In the genomic region with DNA sequence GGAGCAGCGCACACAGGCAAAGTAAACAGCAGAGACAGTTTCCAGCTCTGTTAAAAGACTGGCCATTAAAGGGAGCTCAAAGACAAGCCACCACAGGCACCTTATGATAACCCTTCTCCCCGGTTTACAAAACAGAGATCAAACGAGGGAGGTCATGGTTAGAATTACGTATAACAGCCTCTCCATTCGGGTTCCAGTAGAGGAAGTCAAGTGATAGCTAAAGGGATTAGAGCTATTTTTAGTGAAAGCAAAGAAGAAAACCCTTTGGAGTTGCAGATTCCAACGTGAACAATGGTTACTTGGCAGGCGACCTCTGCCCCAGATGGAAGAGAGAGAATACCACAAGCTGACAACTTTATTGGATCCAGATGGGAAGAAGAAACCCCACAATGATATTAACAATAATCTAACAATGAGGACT, we compare ENCODE assay signal across 17 cellular contexts. TPM values are rescaled to one million over a fixed set of nuclear protein-coding genes. Genes with fewer than 3 reads are reported as not detected.
DNase-seq lines count a peak whose midpoint lies in the region; ATAC-seq, FAIRE-seq and TF ChIP-seq lines count a peak whose summit lies in the region.
"Had no signal": no experiment of that assay in that cellular context is flagged by ENCODE, and none has a peak within 500 bp of the region (broad histone marks: within the 10 kb centered on the region; RNA-seq: fewer than 3 reads in every experiment).

No MANE protein-coding gene starts in this region.

- peaks cover 18% of the 10 kb centered on the region for H3K4me1 ChIP-seq in HUES64 (ENCODE audit: insufficient read depth, low read length)
- peaks cover 2 to 13% (median 8%) of the 10 kb centered on the region in 4 experiments for H3K4me1 ChIP-seq in H1 (replicated peaks in 1 of 4; ENCODE audit: control insufficient read depth in 3 of 4, insufficient read depth in 4 of 4, low read length in 3 of 4)
- peaks cover 11 to 18% of the 10 kb centered on the region in 2 donors for H3K4me1 ChIP-seq in neuronal stem cell (ENCODE audit: control insufficient read depth in 2 of 2, insufficient read depth in 1 of 2, low read depth in 1 of 2, low read length in 2 of 2)
- H3K4me1 ChIP-seq in left lung: no peaks in the 10 kb centered on the region
- H3K4me1 ChIP-seq: breast epithelium, prostate gland had no signal

- H2BK120ac ChIP-seq in H1 (replicated peaks; ENCODE audit: low read depth, low read length): no peak overlapping the region
- no peak overlapping the region for H2BK120ac ChIP-seq in neuronal stem cell (ENCODE audit: low read depth, low read length)

- no peak for TF ChIP-seq CTCF in H1 (IDR thresholded peaks at IDR 0.05; ENCODE audit: control extremely low read depth in 1 of 3, insufficient read depth in 1 of 3, low read depth in 1 of 3, low read length in 3 of 3)
- no peak for TF ChIP-seq CTCF in left lung (IDR thresholded peaks at IDR 0.05)

- H3K36me3 ChIP-seq in HUES64 (ENCODE audit: insufficient read depth, low read length): no peaks in the 10 kb centered on the region
- no peaks in the 10 kb centered on the region for H3K36me3 ChIP-seq in H1 (ENCODE audit: control insufficient read depth in 2 of 4, insufficient read depth in 4 of 4, low read length in 3 of 4)
- H3K36me3 ChIP-seq in neuronal stem cell (replicated peaks in 1 of 2; ENCODE audit: control insufficient read depth in 2 of 2, insufficient read depth in 2 of 2, low read length in 2 of 2): no peaks in the 10 kb centered on the region
- H3K36me3 ChIP-seq in left lung: no peaks in the 10 kb centered on the region
- H3K36me3 ChIP-seq: breast epithelium, esophagus squamous epithelium, prostate gland had no signal

- H3K4me2 ChIP-seq in H1 (ENCODE audit: insufficient read depth in 1 of 2, low read depth in 2 of 2, low read length in 2 of 2): peak overlapping the region; percentile 21 to 50
- H3K4me2 ChIP-seq in neuronal stem cell (ENCODE audit: insufficient read depth, low read length, poor library complexity, severe bottlenecking): peak overlapping the region; percentile 34

- no peaks in the 10 kb centered on the region for H3K23me2 ChIP-seq in H1 (ENCODE audit: low read depth, low read length)

- H3K27ac Mint-ChIP-seq in activated CD4-positive, alpha-beta T cell treated with anti-CD3 and anti-CD28 coated beads for 36 hours: no peak overlapping the region

- H3K9me3 ChIP-seq in HUES64 (ENCODE audit: insufficient read depth, low read depth, low read length) (no peaks in the 10 kb centered on the region), H1 (ENCODE audit: insufficient read depth in 2 of 2, low read depth in 1 of 2, low read length in 1 of 2) (no peaks in the 10 kb centered on the region), neuronal stem cell (replicated peaks in 1 of 2; ENCODE audit: control insufficient read depth in 2 of 2, insufficient read depth in 1 of 2, low read depth in 1 of 2, low read length in 2 of 2) (no peaks in the 10 kb centered on the region), left lung (no peaks in the 10 kb centered on the region)
- H3K9me3 ChIP-seq: breast epithelium, esophagus squamous epithelium, prostate gland had no signal

- no peak overlapping the region for H3K56ac ChIP-seq in H1 (replicated peaks; ENCODE audit: insufficient read length, low read depth, low read length)

- H3K27ac ChIP-seq in HUES64 (ENCODE audit: low read depth, low read length) (peak overlapping the region; percentile 32; the same call in 1 of the 2 replicates), H1 (ENCODE audit: low read depth, low read length) (no peak overlapping the region), neuronal stem cell (replicated peaks; ENCODE audit: low read length) (no peak overlapping the region), left lung (no peak overlapping the region)
- H3K27ac ChIP-seq: breast epithelium, esophagus squamous epithelium, prostate gland had no signal

- H2BK15ac ChIP-seq in H1 (ENCODE audit: low read length) (no peak overlapping the region), neuronal stem cell (ENCODE audit: low read length) (no peak overlapping the region)

- no peak for TF ChIP-seq EP300 in H1 (IDR thresholded peaks at IDR 0.05; ENCODE audit: borderline replicate concordance in 1 of 2, low read depth in 2 of 2, low read length in 2 of 2)

- peak; percentile 36 for FAIRE-seq in H1 (lab: Jason Lieb, UNC)
- FAIRE-seq: H54 had no signal

- H2AFZ ChIP-seq in H1 (ENCODE audit: low read length): no peak overlapping the region
- no peak overlapping the region for H2AFZ ChIP-seq in neuronal stem cell (ENCODE audit: low read length)

- H2BK12ac ChIP-seq in H1 (ENCODE audit: low read depth, low read length): no peak overlapping the region
- no peak overlapping the region for H2BK12ac ChIP-seq in neuronal stem cell (ENCODE audit: low read length)

- no peak for TF ChIP-seq RAD21 in H1 (IDR thresholded peaks at IDR 0.05 in 1 of 2, conservative IDR thresholded peaks at IDR 0.05 in 1 of 2; ENCODE audit: low read depth in 2 of 2, low read length in 2 of 2)

- no peak overlapping the region for H2BK5ac ChIP-seq in H1 (ENCODE audit: low read depth, low read length)
- no peak overlapping the region for H2BK5ac ChIP-seq in neuronal stem cell (ENCODE audit: low read length)

- no peak overlapping the region for H4K5ac ChIP-seq in H1 (ENCODE audit: insufficient read length, low read depth, low read length)

- DNase-seq in activated CD4-positive, alpha-beta T cell treated with anti-CD3 and anti-CD28 coated beads for 36 hours: no peak
- no peak for DNase-seq in activated CD4-positive, alpha-beta T cell treated with anti-CD3 and anti-CD28 coated beads, Interleukin-2, amount 50 U/mL, for 1 hour
- no peak for DNase-seq in H1 (ENCODE audit: low read depth in 1 of 2, low spot score in 2 of 2)
- DNase-seq in neuronal stem cell (ENCODE audit: low spot score): peak; percentile 58
- no peak for DNase-seq in NCI-H526 treated with DMSO at 0.1 percent for 48 hours (lab: John Stamatoyannopoulos, UW)
- no peak for DNase-seq in stimulated activated naive CD4-positive, alpha-beta T cell treated with Interleukin-2 at 50 U/mL for 16 hours (lab: John Stamatoyannopoulos, UW)
- no peak for DNase-seq in left lung
- DNase-seq: esophagus squamous epithelium, MV-4-11, NCI-H69, T-helper 1 cell had no signal

- 22% methylated on average over 7 of the region's 7 CpGs for WGBS in HUES64
- 31% methylated on average over 7 of the region's 7 CpGs; no CpG with 5 or more reads in 1 of the 2 experiments for WGBS in H1 (ENCODE audit: extremely low coverage in 1 of 2, insufficient coverage in 1 of 2, insufficient read length in 1 of 2, insufficient replicate concordance in 2 of 2, low coverage in 1 of 2, low lambda C conversion rate in 2 of 2, missing lambda C conversion rate in 1 of 2), 2 experiments
- WGBS in neuronal stem cell (ENCODE audit: extremely low coverage in 2 of 2, insufficient read length in 2 of 2, insufficient replicate concordance in 1 of 2), 2 donors: no CpG with 5 or more reads among the region's 7 CpGs

- H3K79me2 ChIP-seq in H1 (ENCODE audit: control insufficient read depth in 1 of 2, insufficient read depth in 2 of 2, low read length in 2 of 2): no peaks in the 10 kb centered on the region

- intact Hi-C loops in activated CD4-positive, alpha-beta T cell treated with anti-CD3 and anti-CD28 coated beads for 36 hours (cut with DNase I, micrococcal nuclease): no loop called here
- intact Hi-C loops in left lung (cut with DNase I): no loop called here

- ATAC-seq in activated CD4-positive, alpha-beta T cell treated with anti-CD3 and anti-CD28 coated beads for 36 hours: peak; percentile 53
- no peak for ATAC-seq in left lung

- H3K4ac ChIP-seq in H1 (replicated peaks; ENCODE audit: insufficient read length, low read depth, low read length) (no peak overlapping the region), neuronal stem cell (ENCODE audit: low read length) (no peak overlapping the region)

- no peak overlapping the region for H4K8ac ChIP-seq in H1 (ENCODE audit: extremely low read depth, insufficient read depth, low read length)
- H4K8ac ChIP-seq in neuronal stem cell (ENCODE audit: low read depth, low read length): no peak overlapping the region

- no peak overlapping the region for H3K4me3 ChIP-seq in HUES64 (ENCODE audit: low read length)
- H3K4me3 ChIP-seq in H1 (ENCODE audit: extremely low read depth in 1 of 4, insufficient read depth in 2 of 4, low read depth in 3 of 4, low read length in 4 of 4): peak overlapping the region in 1 of 4 experiments; percentile 10; a peak in 1 of 8 replicates
- no peak overlapping the region for H3K4me3 ChIP-seq in neuronal stem cell (ENCODE audit: low read length in 2 of 2)
- H3K4me3 ChIP-seq in left lung: no peak overlapping the region
- H3K4me3 ChIP-seq: breast epithelium, esophagus squamous epithelium, prostate gland had no signal

- H3K14ac ChIP-seq in H1 (ENCODE audit: insufficient read length) (no peak overlapping the region), neuronal stem cell (ENCODE audit: low read length) (no peak overlapping the region)

- TF ChIP-seq POLR2A in H1 (IDR thresholded peaks at IDR 0.05; ENCODE audit: control extremely low read depth in 1 of 2, low read depth in 2 of 2, low read length in 2 of 2): no peak

- no peaks in the 10 kb centered on the region for H3K36me3 Mint-ChIP-seq in activated CD4-positive, alpha-beta T cell treated with anti-CD3 and anti-CD28 coated beads for 36 hours (ENCODE audit: low read depth)

- H3K23ac ChIP-seq in H1 (ENCODE audit: insufficient read length): no peak overlapping the region
- H3K23ac ChIP-seq in neuronal stem cell (ENCODE audit: low read depth, low read length, poor library complexity): no peak overlapping the region

- H3K27me3 Mint-ChIP-seq in activated CD4-positive, alpha-beta T cell treated with anti-CD3 and anti-CD28 coated beads for 36 hours: no peaks in the 10 kb centered on the region

- peak overlapping the region; percentile 39; the same call in 1 of the 2 replicates for H2AK5ac ChIP-seq in H1 (ENCODE audit: low read depth, low read length)
- no peak overlapping the region for H2AK5ac ChIP-seq in neuronal stem cell (ENCODE audit: low read depth, low read length)

- POLR2A ChIA-PET in activated CD4-positive, alpha-beta T cell treated with anti-CD3 and anti-CD28 coated beads for 36 hours (lab: Charles Lee): no interaction called here
- POLR2A ChIA-PET in H1 (lab: Charles Lee; ENCODE audit: partially characterized antibody): interaction anchor here (1.0 kb wide), 1 partner anchor 11 kb away, joined by 4 read pairs; no protein-coding TSS in a partner anchor

- CTCF ChIA-PET in activated CD4-positive, alpha-beta T cell treated with anti-CD3 and anti-CD28 coated beads for 36 hours (lab: Charles Lee): no interaction called here
- CTCF ChIA-PET in H1 (lab: Charles Lee; ENCODE audit: partially characterized antibody): interaction anchor here (0.6 to 1.5 kb wide), 4 partner anchors 18 to 65 kb away, joined by 3 to 8 read pairs (median 3); no protein-coding TSS in a partner anchor

- no peak overlapping the region for H2BK20ac ChIP-seq in H1 (ENCODE audit: low read length)

- H4K91ac ChIP-seq in H1 (replicated peaks; ENCODE audit: insufficient read length, low read length): no peak overlapping the region
- H4K91ac ChIP-seq in neuronal stem cell (ENCODE audit: low read depth, low read length, poor library complexity): no peak overlapping the region

- no peak overlapping the region for H3K4me3 Mint-ChIP-seq in activated CD4-positive, alpha-beta T cell treated with anti-CD3 and anti-CD28 coated beads for 36 hours

- H4K20me1 ChIP-seq in H1 (replicated peaks in 1 of 2; ENCODE audit: control insufficient read depth in 1 of 2, insufficient read depth in 2 of 2, low read length in 2 of 2): no peaks in the 10 kb centered on the region

- H3K9ac ChIP-seq in HUES64 (ENCODE audit: low read depth, low read length) (no peak overlapping the region), H1 (replicated peaks in 1 of 4; ENCODE audit: extremely low read depth in 1 of 4, low read depth in 3 of 4, low read length in 3 of 4) (no peak overlapping the region), neuronal stem cell (ENCODE audit: low read depth, low read length, poor library complexity) (no peak overlapping the region)

- H3K27me3 ChIP-seq in HUES64 (ENCODE audit: insufficient read depth, low read length) (peaks cover 16% of the 10 kb centered on the region; the same call in 1 of the 2 replicates), H1 (replicated peaks in 1 of 4; ENCODE audit: control insufficient read depth in 3 of 4, extremely low read depth in 1 of 4, insufficient read depth in 3 of 4, low read length in 3 of 4) (peaks cover 0 to 2% (median 0%) of the 10 kb centered on the region in 4 experiments; a peak in 4 of 7 replicates), neuronal stem cell (ENCODE audit: control insufficient read depth in 3 of 3, insufficient read depth in 3 of 3, low read depth in 1 of 3, low read length in 3 of 3) (peaks cover 0 to 26% (median 11%) of the 10 kb centered on the region in 3 experiments), left lung (no peaks in the 10 kb centered on the region)
- H3K27me3 ChIP-seq: breast epithelium had no signal

- H3K79me1 ChIP-seq in H1 (ENCODE audit: low read depth, low read length) (no peaks in the 10 kb centered on the region; the same call in 1 of the 2 replicates), neuronal stem cell (ENCODE audit: low read depth, low read length) (no peaks in the 10 kb centered on the region)

- no peak overlapping the region for H3K18ac ChIP-seq in H1 (ENCODE audit: extremely low read depth, low read length)
- no peak overlapping the region for H3K18ac ChIP-seq in neuronal stem cell (ENCODE audit: low read length)

- H3K9me3 Mint-ChIP-seq in activated CD4-positive, alpha-beta T cell treated with anti-CD3 and anti-CD28 coated beads for 36 hours (ENCODE audit: low read depth): no peaks in the 10 kb centered on the region

- peaks cover 16% of the 10 kb centered on the region for H3K4me1 Mint-ChIP-seq in activated CD4-positive, alpha-beta T cell treated with anti-CD3 and anti-CD28 coated beads for 36 hours

RNA-seq across cellular contexts. Expression of a gene that starts 31.2 kb away (rescaled TPM):
- under 1 TPM; 0.78 to 0.81 TPM for total RNA-seq in activated CD4-positive, alpha-beta T cell treated with anti-CD3 and anti-CD28 coated beads for 36 hours
- 0.05 TPM for polyA plus RNA-seq in HUES64 (2013, experiment 1 of 2)
- 0.13 TPM for polyA plus RNA-seq in HUES64 (2013, experiment 2 of 2)
- total RNA-seq in H1 (2021; fragmentation: NEBNext Ultra II Directional; extraction: Animal tissue kit (Norgen Biotek cat#: 25700)): not detected in 2 replicates
- not detected in 2 replicates for polyA plus RNA-seq in H1 (2011; rRNA removed)
- not detected for polyA plus RNA-seq in H1 (2011; cell fraction: cytosol; rRNA removed)
- not detected for polyA plus RNA-seq in H1 (2011; cell fraction: nucleus; rRNA removed)
- 0.06 to 0.08 TPM (median 0.08 TPM) in 3 of 4 replicates, not detected in the other for polyA plus RNA-seq in H1 (2012, experiment 1 of 2)
- polyA plus RNA-seq in H1 (2012, experiment 2 of 2): not detected
- polyA plus RNA-seq in H1 (2013, experiment 1 of 2): not detected
- not detected for polyA plus RNA-seq in H1 (2013, experiment 2 of 2)
- polyA minus RNA-seq in H1 (2011; rRNA and poly(A)+ RNA removed): not detected in 2 replicates
- not detected for polyA minus RNA-seq in H1 (2011; cell fraction: cytosol; rRNA and poly(A)+ RNA removed)
- polyA minus RNA-seq in H1 (2011; cell fraction: nucleus; rRNA and poly(A)+ RNA removed): not detected
- polyA plus RNA-seq in neuronal stem cell (2013, experiment 1 of 2): not detected
- not detected for polyA plus RNA-seq in neuronal stem cell (2013, experiment 2 of 2)
- under 1 TPM in 1 of 2 donors, not detected in 1; 0.47 TPM for total RNA-seq in left lung
- total RNA-seq: A673, lung microvascular endothelial cell had no signal
